ENCODE assay signal across 1 cellular context in the genomic region with DNA sequence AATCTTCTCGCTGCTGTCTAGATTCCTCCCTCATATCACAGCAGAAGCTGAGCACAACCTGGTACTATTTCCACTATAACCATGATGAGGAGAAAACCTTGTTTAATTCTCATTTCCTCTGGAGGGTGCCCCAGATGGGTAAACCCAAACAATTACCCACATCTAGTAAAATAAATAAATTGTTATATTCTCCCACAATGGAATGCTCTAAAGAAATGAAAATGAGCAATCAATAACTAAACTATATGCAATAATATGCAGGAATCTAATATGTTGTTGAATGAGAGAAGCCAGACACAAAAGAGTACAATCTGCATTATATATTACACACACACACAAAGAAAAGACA.
TF ChIP-seq lines count a peak whose summit lies in the region.

No MANE protein-coding gene starts in this region.

TF ChIP-seq in endothelial cell of umbilical vein, 7 proteins besides CTCF, POLR2A, EP300 and RAD21 (continued from another document):
- no peak for TF ChIP-seq FOS (IDR thresholded peaks at IDR 0.05; ENCODE audit: borderline replicate concordance, insufficient read depth, low read length)
